ENCODE assay signal across 1 cellular context in genomic region chr4:10113362-10114047, GRCh38.
TF ChIP-seq lines count a peak whose summit lies in the region.

No MANE protein-coding gene starts in this region.

TF ChIP-seq in H1, 55 proteins besides CTCF, POLR2A, EP300 and RAD21 (continued from another document):
- TF ChIP-seq KDM4A (IDR thresholded peaks at IDR 0.05; ENCODE audit: low read depth, low read length, severe bottlenecking) (no peak), POLR2AphosphoS5 (IDR thresholded peaks at IDR 0.05; ENCODE audit: low read depth, low read length) (peak; percentile 71)
TF ChIP-seq in H1: peak in this region for 1.
